In genomic region chr14:66746316-66747006, GRCh38 we compare ENCODE assay signal across 9 cellular contexts.
A peak's percentile ranks its signal among the peaks of the same experiment; 100 is the strongest.
DNase-seq lines count a peak whose midpoint lies in the region; ATAC-seq and TF ChIP-seq lines count a peak whose summit lies in the region.
"Had no signal": no experiment of that assay in that cellular context is flagged by ENCODE, and none has a peak within 500 bp of the region (broad histone marks: within the 10 kb centered on the region; RNA-seq: fewer than 3 reads in every experiment).

No MANE protein-coding gene starts in this region.

- POLR2A ChIA-PET in GM10248 (lab: Yijun Ruan, JAX): no interaction called here

- H3K4me3 ChIP-seq in Peyer's patch (no peak overlapping the region), parathyroid adenoma (ENCODE audit: low read depth, low read length) (no peak overlapping the region)

- H3K36me3 Mint-ChIP-seq in activated CD8-positive, alpha-beta memory T cell treated with anti-CD3 and anti-CD28 coated beads, Interleukin-2, amount 10 ng/mL, durations not matched to agents 7 days and 5 days: no peaks in the 10 kb centered on the region
- H3K36me3 Mint-ChIP-seq in natural killer cell: no peaks in the 10 kb centered on the region

- H3K27me3 Mint-ChIP-seq in activated CD8-positive, alpha-beta memory T cell treated with anti-CD3 and anti-CD28 coated beads, Interleukin-2, amount 10 ng/mL, durations not matched to agents 7 days and 5 days: no peaks in the 10 kb centered on the region
- no peaks in the 10 kb centered on the region for H3K27me3 Mint-ChIP-seq in natural killer cell (ENCODE audit: low read depth in 2 of 2)
- H3K27me3 Mint-ChIP-seq: central memory CD8-positive, alpha-beta T cell had no signal

- CTCF ChIA-PET in GM10248 (lab: Yijun Ruan, JAX): interaction anchor here (1.0 to 1.4 kb wide), 5 partner anchors 11 to 256 kb away, joined by 3 to 5 read pairs (median 4); no protein-coding TSS in a partner anchor
- CTCF ChIA-PET in activated CD8-positive, alpha-beta memory T cell treated with anti-CD3 and anti-CD28 coated beads, Interleukin-2, amount 10 ng/mL, durations not matched to agents 7 days and 5 days (lab: Charles Lee): no interaction called here

- no peaks in the 10 kb centered on the region for H3K9me3 Mint-ChIP-seq in activated CD8-positive, alpha-beta memory T cell treated with anti-CD3 and anti-CD28 coated beads, Interleukin-2, amount 10 ng/mL, durations not matched to agents 7 days and 5 days (ENCODE audit: low read depth)
- peaks cover 0 to 2% of the 10 kb centered on the region in 2 donors for H3K9me3 Mint-ChIP-seq in natural killer cell

- H3K9ac ChIP-seq in parathyroid adenoma: no peak overlapping the region

- TF ChIP-seq CTCF in 22Rv1 (IDR thresholded peaks at IDR 0.05): peak; percentile 80
- TF ChIP-seq CTCF in GM10248 (IDR thresholded peaks at IDR 0.05; ENCODE audit: control extremely low read depth, extremely low read depth, low read depth, missing control alignments): peak; percentile 29
- TF ChIP-seq CTCF in Peyer's patch (IDR thresholded peaks at IDR 0.05): peak in 4 of 6 experiments; percentile 24 to 47 (median 42)
- TF ChIP-seq CTCF in parathyroid adenoma (IDR thresholded peaks at IDR 0.05): peak; percentile 56
- no peak for TF ChIP-seq CTCF in natural killer cell (IDR thresholded peaks at IDR 0.05)

- no peak overlapping the region for H3K27ac Mint-ChIP-seq in activated CD8-positive, alpha-beta memory T cell treated with anti-CD3 and anti-CD28 coated beads, Interleukin-2, amount 10 ng/mL, durations not matched to agents 7 days and 5 days
- H3K27ac Mint-ChIP-seq in natural killer cell: no peak overlapping the region

- no peaks in the 10 kb centered on the region for H3K36me3 ChIP-seq in Peyer's patch
- H3K36me3 ChIP-seq in parathyroid adenoma (ENCODE audit: control insufficient read depth, insufficient read depth, low read length): no peaks in the 10 kb centered on the region

- no peak for TF ChIP-seq POLR2A in Peyer's patch (IDR thresholded peaks at IDR 0.05)

- ATAC-seq in HG03432 (IDR thresholded peaks at IDR 0.05; ENCODE audit: unreplicated experiment): no peak
- ATAC-seq in activated CD8-positive, alpha-beta memory T cell treated with anti-CD3 and anti-CD28 coated beads, Interleukin-2, amount 10 ng/mL, durations not matched to agents 7 days and 5 days: no peak
- ATAC-seq in natural killer cell: no peak

- H3K79me2 ChIP-seq in parathyroid adenoma: no peaks in the 10 kb centered on the region

- intact Hi-C loops in natural killer cell (cut with micrococcal nuclease): no loop called here

- H3K4me2 ChIP-seq in parathyroid adenoma (ENCODE audit: low read length): no peak overlapping the region

- H3K27ac ChIP-seq in 22Rv1 (no peak overlapping the region), Peyer's patch (no peak overlapping the region), parathyroid adenoma (no peak overlapping the region)

- H3K4me3 Mint-ChIP-seq in activated CD8-positive, alpha-beta memory T cell treated with anti-CD3 and anti-CD28 coated beads, Interleukin-2, amount 10 ng/mL, durations not matched to agents 7 days and 5 days: no peak overlapping the region
- H3K4me3 Mint-ChIP-seq in natural killer cell: no peak overlapping the region
- H3K4me3 Mint-ChIP-seq: central memory CD8-positive, alpha-beta T cell had no signal

- DNase-seq in GM10248 (ENCODE audit: extremely low spot score) (no peak), Peyer's patch (no peak), fibroblast of gingiva (ENCODE audit: low read depth) (peak; percentile 57), natural killer cell (no peak)
- DNase-seq in activated CD8-positive, alpha-beta memory T cell treated with anti-CD3 and anti-CD28 coated beads, Interleukin-2, amount 10 ng/mL, durations not matched to agents 7 days and 5 days: no peak

- no peak overlapping the region for H2AFZ ChIP-seq in parathyroid adenoma

- no peaks in the 10 kb centered on the region for H3K27me3 ChIP-seq in Peyer's patch
- H3K27me3 ChIP-seq in parathyroid adenoma (ENCODE audit: control insufficient read depth, insufficient read depth, low read length): no peaks in the 10 kb centered on the region

- H3K9me3 ChIP-seq in Peyer's patch (no peaks in the 10 kb centered on the region), parathyroid adenoma (ENCODE audit: control insufficient read depth, low read length) (no peaks in the 10 kb centered on the region)

- H3K4me1 ChIP-seq in Peyer's patch (no peaks in the 10 kb centered on the region), parathyroid adenoma (no peaks in the 10 kb centered on the region)

- no peaks in the 10 kb centered on the region for H3K4me1 Mint-ChIP-seq in activated CD8-positive, alpha-beta memory T cell treated with anti-CD3 and anti-CD28 coated beads, Interleukin-2, amount 10 ng/mL, durations not matched to agents 7 days and 5 days
- H3K4me1 Mint-ChIP-seq in natural killer cell: no peaks in the 10 kb centered on the region
- H3K4me1 Mint-ChIP-seq: central memory CD8-positive, alpha-beta T cell had no signal
